7 cellular contexts compared by ENCODE assay signal in genomic region chr18:7298149-7298548, GRCh38.
"Had no signal": no experiment of that assay in that cellular context is flagged by ENCODE, and none has a peak within 500 bp of the region (broad histone marks: within the 10 kb centered on the region; RNA-seq: fewer than 3 reads in every experiment).

No MANE protein-coding gene starts in this region.

- ATAC-seq: HepG2 had no signal

- H3K27ac ChIP-seq: HL-60 had no signal

- FAIRE-seq: HepG2, HTR-8/SVneo had no signal

- DNase-seq: IMR-90, KBM-7, KG1 had no signal

- H3K27ac Mint-ChIP-seq: IgD-negative memory B cell had no signal

- H3K4me3 Mint-ChIP-seq: IgD-negative memory B cell had no signal

- H3K4me1 Mint-ChIP-seq: IgD-negative memory B cell had no signal

- H3K27me3 Mint-ChIP-seq: IgD-negative memory B cell had no signal
